ENCODE assay signal across 1 cellular context in the genomic region with DNA sequence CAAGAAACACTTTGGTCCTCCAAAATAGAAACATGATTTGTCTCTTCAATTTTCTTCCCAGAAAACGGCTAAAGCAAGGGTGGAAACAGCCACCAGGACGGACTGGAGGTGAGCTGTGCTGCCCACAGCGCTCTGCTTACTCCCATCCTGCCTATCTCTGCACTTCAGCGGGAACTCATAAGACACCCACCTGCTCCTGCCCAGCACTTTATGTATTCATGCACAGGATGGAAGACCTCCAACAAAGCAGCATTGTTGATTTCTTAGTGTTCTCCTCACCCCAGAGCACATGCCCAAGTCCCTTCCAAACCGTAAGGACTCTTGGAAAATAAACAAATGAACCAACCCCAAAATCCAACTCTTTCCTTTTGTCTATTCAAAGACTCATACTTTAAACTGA.
TF ChIP-seq lines count a peak whose summit lies in the region.

No MANE protein-coding gene starts in this region.

TF ChIP-seq in WTC11, 78 proteins besides CTCF, POLR2A, EP300 and RAD21 (continued from another document):
- TF ChIP-seq TCF7 (CRISPR knock-in tag; IDR thresholded peaks at IDR 0.05; ENCODE audit: low read depth) (no peak), HMGXB4 (CRISPR knock-in tag; IDR thresholded peaks at IDR 0.05) (no peak), CREB1 (CRISPR knock-in tag; IDR thresholded peaks at IDR 0.05) (no peak), PRRX2 (CRISPR knock-in tag; IDR thresholded peaks at IDR 0.05) (no peak), AFF4 (CRISPR knock-in tag; IDR thresholded peaks at IDR 0.05; ENCODE audit: borderline replicate concordance) (no peak), CREM (CRISPR knock-in tag; IDR thresholded peaks at IDR 0.05) (no peak), GRHL2 (CRISPR knock-in tag; IDR thresholded peaks at IDR 0.05; ENCODE audit: insufficient replicate concordance, severe bottlenecking) (no peak)
- TF ChIP-seq, protein P1, sequence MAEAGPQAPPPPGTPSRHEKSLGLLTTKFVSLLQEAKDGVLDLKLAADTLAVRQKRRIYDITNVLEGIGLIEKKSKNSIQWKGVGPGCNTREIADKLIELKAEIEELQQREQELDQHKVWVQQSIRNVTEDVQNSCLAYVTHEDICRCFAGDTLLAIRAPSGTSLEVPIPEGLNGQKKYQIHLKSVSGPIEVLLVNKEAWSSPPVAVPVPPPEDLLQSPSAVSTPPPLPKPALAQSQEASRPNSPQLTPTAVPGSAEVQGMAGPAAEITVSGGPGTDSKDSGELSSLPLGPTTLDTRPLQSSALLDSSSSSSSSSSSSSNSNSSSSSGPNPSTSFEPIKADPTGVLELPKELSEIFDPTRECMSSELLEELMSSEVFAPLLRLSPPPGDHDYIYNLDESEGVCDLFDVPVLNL (CRISPR knock-in tag; IDR thresholded peaks at IDR 0.05; ENCODE audit: borderline replicate concordance, low read depth) = no peak
- TF ChIP-seq, protein P2, sequence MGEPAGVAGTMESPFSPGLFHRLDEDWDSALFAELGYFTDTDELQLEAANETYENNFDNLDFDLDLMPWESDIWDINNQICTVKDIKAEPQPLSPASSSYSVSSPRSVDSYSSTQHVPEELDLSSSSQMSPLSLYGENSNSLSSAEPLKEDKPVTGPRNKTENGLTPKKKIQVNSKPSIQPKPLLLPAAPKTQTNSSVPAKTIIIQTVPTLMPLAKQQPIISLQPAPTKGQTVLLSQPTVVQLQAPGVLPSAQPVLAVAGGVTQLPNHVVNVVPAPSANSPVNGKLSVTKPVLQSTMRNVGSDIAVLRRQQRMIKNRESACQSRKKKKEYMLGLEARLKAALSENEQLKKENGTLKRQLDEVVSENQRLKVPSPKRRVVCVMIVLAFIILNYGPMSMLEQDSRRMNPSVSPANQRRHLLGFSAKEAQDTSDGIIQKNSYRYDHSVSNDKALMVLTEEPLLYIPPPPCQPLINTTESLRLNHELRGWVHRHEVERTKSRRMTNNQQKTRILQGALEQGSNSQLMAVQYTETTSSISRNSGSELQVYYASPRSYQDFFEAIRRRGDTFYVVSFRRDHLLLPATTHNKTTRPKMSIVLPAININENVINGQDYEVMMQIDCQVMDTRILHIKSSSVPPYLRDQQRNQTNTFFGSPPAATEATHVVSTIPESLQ (CRISPR knock-in tag; IDR thresholded peaks at IDR 0.05) = no peak
- TF ChIP-seq, protein P3, sequence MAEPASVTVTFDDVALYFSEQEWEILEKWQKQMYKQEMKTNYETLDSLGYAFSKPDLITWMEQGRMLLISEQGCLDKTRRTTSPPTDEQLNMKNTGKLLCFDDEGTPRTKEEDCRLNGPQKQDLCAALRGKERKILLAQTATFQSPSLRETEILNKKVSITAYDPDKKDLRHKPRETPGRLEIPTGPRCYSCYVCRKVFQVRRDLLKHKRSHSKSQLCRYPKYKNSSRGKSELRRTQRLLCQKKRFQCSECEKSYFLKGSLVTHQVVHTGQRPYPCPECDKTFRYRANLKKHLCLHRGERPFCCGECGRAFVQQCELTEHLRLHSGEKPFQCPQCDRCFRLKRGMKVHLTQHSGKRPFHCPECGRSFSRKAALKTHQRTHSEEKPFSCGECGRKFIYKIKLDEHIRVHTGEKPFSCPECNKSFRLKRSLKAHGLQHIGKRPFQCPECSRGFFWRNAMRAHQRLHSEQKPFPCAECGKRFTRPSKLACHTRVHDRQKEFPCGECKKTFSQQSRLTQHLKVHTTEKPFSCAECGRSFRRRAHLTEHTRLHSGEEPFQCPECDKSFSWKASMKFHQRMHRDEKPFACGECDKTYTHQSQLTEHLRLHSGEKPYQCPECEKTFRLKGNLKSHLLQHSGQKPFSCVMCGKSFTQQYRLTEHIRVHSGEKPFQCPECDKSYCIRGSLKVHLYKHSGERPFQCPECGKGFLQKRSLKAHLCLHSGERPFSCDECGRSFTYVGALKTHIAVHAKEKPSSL (CRISPR knock-in tag; conservative IDR thresholded peaks at IDR 0.05) = no peak
